ENCODE assay signal across 24 cellular contexts in genomic region chr4:7109169-7109568, GRCh38. TPM values are rescaled to one million over a fixed set of nuclear protein-coding genes. Genes with fewer than 3 reads are reported as not detected.
DNase-seq lines count a peak whose midpoint lies in the region; ATAC-seq and TF ChIP-seq lines count a peak whose summit lies in the region.
"Had no signal": no experiment of that assay in that cellular context is flagged by ENCODE, and none has a peak within 500 bp of the region (broad histone marks: within the 10 kb centered on the region; RNA-seq: fewer than 3 reads in every experiment).

No MANE protein-coding gene starts in this region.

- H4K91ac ChIP-seq in neuronal stem cell (ENCODE audit: low read depth, low read length, poor library complexity) = no peak overlapping the region

- H3K36me3 ChIP-seq in heart right ventricle = no peaks in the 10 kb centered on the region
- no peaks in the 10 kb centered on the region for H3K36me3 ChIP-seq in lower lobe of right lung
- no peaks in the 10 kb centered on the region for H3K36me3 ChIP-seq in neuronal stem cell (replicated peaks in 1 of 2; ENCODE audit: control insufficient read depth in 2 of 2, insufficient read depth in 2 of 2, low read length in 2 of 2)
- no peaks in the 10 kb centered on the region for H3K36me3 ChIP-seq in CD8-positive, alpha-beta T cell (ENCODE audit: insufficient read depth, low read length)
- H3K36me3 ChIP-seq: BE2C had no signal

- no peak overlapping the region for H3K4me2 ChIP-seq in neuronal stem cell (ENCODE audit: insufficient read depth, low read length, poor library complexity, severe bottlenecking)
- H3K4me2 ChIP-seq: A549; BLaER1 treated with 17β-estradiol and CSF1 and Interleukin-3, amounts not matched to agents 10 nM and 100 nM; GM23338 had no signal

- no peaks in the 10 kb centered on the region for H3K4me1 Mint-ChIP-seq in stimulated activated effector memory CD8-positive, alpha-beta T cell treated with anti-CD3 and anti-CD28 coated beads, Interleukin-12 subunit alpha, Interleukin-12 subunit beta, amount 100 ng/mL, for 72 hours
- H3K4me1 Mint-ChIP-seq in CD8-positive, alpha-beta T cell (ENCODE audit: low read depth) = no peaks in the 10 kb centered on the region
- H3K4me1 Mint-ChIP-seq: CD14-positive monocyte had no signal

- no peak overlapping the region for H2BK5ac ChIP-seq in neuronal stem cell (ENCODE audit: low read length)

- H4K8ac ChIP-seq in neuronal stem cell (ENCODE audit: low read depth, low read length) = no peak overlapping the region

- ATAC-seq in Right ventricle myocardium inferior (no peak), heart right ventricle (no peak), lower lobe of right lung (no peak), HG02759 (IDR thresholded peaks at IDR 0.05; ENCODE audit: unreplicated experiment) (no peak)
- no peak for ATAC-seq in stimulated activated effector memory CD8-positive, alpha-beta T cell treated with anti-CD3 and anti-CD28 coated beads, Interleukin-12 subunit alpha, Interleukin-12 subunit beta, amount 100 ng/mL, for 72 hours
- no peak for ATAC-seq in CD8-positive, alpha-beta T cell
- ATAC-seq: A549, GM23338, HCT116 had no signal

- no peaks in the 10 kb centered on the region for H3K9me3 Mint-ChIP-seq in stimulated activated effector memory CD8-positive, alpha-beta T cell treated with anti-CD3 and anti-CD28 coated beads, Interleukin-12 subunit alpha, Interleukin-12 subunit beta, amount 100 ng/mL, for 72 hours
- H3K9me3 Mint-ChIP-seq in CD8-positive, alpha-beta T cell = no peaks in the 10 kb centered on the region
- H3K9me3 Mint-ChIP-seq: CD4-positive, alpha-beta T cell; GM23338 had no signal

- no peak overlapping the region for H3K4me3 Mint-ChIP-seq in stimulated activated effector memory CD8-positive, alpha-beta T cell treated with anti-CD3 and anti-CD28 coated beads, Interleukin-12 subunit alpha, Interleukin-12 subunit beta, amount 100 ng/mL, for 72 hours
- H3K4me3 Mint-ChIP-seq in CD8-positive, alpha-beta T cell = no peak overlapping the region
- H3K4me3 Mint-ChIP-seq: CD14-positive monocyte; CD4-positive, alpha-beta T cell; GM23338; H9 had no signal

- H3K23ac ChIP-seq in neuronal stem cell (ENCODE audit: low read depth, low read length, poor library complexity) = no peak overlapping the region

- H3K4me3 ChIP-seq in heart right ventricle (no peak overlapping the region), lower lobe of right lung (no peak overlapping the region), neuronal stem cell (ENCODE audit: low read length in 2 of 2) (no peak overlapping the region)
- H3K4me3 ChIP-seq in CD8-positive, alpha-beta T cell (ENCODE audit: low read depth, low read length) = no peak overlapping the region
- H3K4me3 ChIP-seq: A549; BLaER1 treated with 17β-estradiol and CSF1 and Interleukin-3, amounts not matched to agents 10 nM and 100 nM; GM23338 had no signal

- H3K9ac ChIP-seq in neuronal stem cell (ENCODE audit: low read depth, low read length, poor library complexity) = no peak overlapping the region
- H3K9ac ChIP-seq: BLaER1 treated with 17β-estradiol and CSF1 and Interleukin-3, amounts not matched to agents 10 nM and 100 nM had no signal

- no peak overlapping the region for H2BK12ac ChIP-seq in neuronal stem cell (ENCODE audit: low read length)

- DNase-seq in Right ventricle myocardium inferior (ENCODE audit: missing footprints) (peak; percentile 37), heart right ventricle (no peak), lower lobe of right lung (peak; percentile 15), neuronal stem cell (ENCODE audit: low spot score) (no peak), NCI-H345 (lab: John Stamatoyannopoulos, UW) (no peak)
- no peak for DNase-seq in stimulated activated effector memory CD8-positive, alpha-beta T cell treated with anti-CD3 and anti-CD28 coated beads, Interleukin-12 subunit alpha, Interleukin-12 subunit beta, amount 100 ng/mL, for 72 hours (ENCODE audit: low spot score in 2 of 2)
- no peak for DNase-seq in CD8-positive, alpha-beta T cell
- DNase-seq: 8988T; ACHN; AML-193; BE2C; Calu3; CD4-positive, alpha-beta T cell; COR-L47; DMS53; DMS79 treated with DMSO at 0.1 percent for 48 hours; GF-D8; H9 had no signal

- CTCF ChIA-PET in CD8-positive, alpha-beta T cell (lab: Charles Lee) = no interaction called here

- intact Hi-C loops in Right ventricle myocardium inferior (cut with DNase I) (no loop called here), heart right ventricle (cut with DNase I) (loop anchor here in 2 of 10 donors (5.0 to 10.0 kb wide), 2 partner anchors 48 to 76 kb away; no protein-coding TSS in a partner anchor), lower lobe of right lung (cut with DNase I) (no loop called here)
- intact Hi-C loops in CD8-positive, alpha-beta T cell (cut with DNase I, micrococcal nuclease) = no loop called here

- H3K9me3 ChIP-seq in heart right ventricle (no peaks in the 10 kb centered on the region), lower lobe of right lung (no peaks in the 10 kb centered on the region), neuronal stem cell (replicated peaks in 1 of 2; ENCODE audit: control insufficient read depth in 2 of 2, insufficient read depth in 1 of 2, low read depth in 1 of 2, low read length in 2 of 2) (peaks cover 0 to 5% of the 10 kb centered on the region in 2 donors)
- H3K9me3 ChIP-seq in CD8-positive, alpha-beta T cell (ENCODE audit: low read length) = no peaks in the 10 kb centered on the region
- H3K9me3 ChIP-seq: A549, BE2C had no signal

- H2AFZ ChIP-seq in neuronal stem cell (ENCODE audit: low read length) = no peak overlapping the region
- H2AFZ ChIP-seq: GM23338 had no signal

- TF ChIP-seq CTCF in heart right ventricle (IDR thresholded peaks at IDR 0.05) (no peak), lower lobe of right lung (IDR thresholded peaks at IDR 0.05) (no peak)
- no peak for TF ChIP-seq CTCF in CD8-positive, alpha-beta T cell (IDR thresholded peaks at IDR 0.05)

- H3K4me1 ChIP-seq in heart right ventricle (peaks cover 0 to 2% (median under 1%) of the 10 kb centered on the region in 9 donors), lower lobe of right lung (peaks cover under 1% of the 10 kb centered on the region), neuronal stem cell (ENCODE audit: control insufficient read depth in 2 of 2, insufficient read depth in 1 of 2, low read depth in 1 of 2, low read length in 2 of 2) (peaks cover 0 to under 1% of the 10 kb centered on the region in 2 donors)
- H3K4me1 ChIP-seq in CD8-positive, alpha-beta T cell (ENCODE audit: insufficient read depth, low read length) = no peaks in the 10 kb centered on the region
- H3K4me1 ChIP-seq: A549, BE2C had no signal

- H3K18ac ChIP-seq in neuronal stem cell (ENCODE audit: low read length) = no peak overlapping the region

- H3K4ac ChIP-seq in neuronal stem cell (ENCODE audit: low read length) = no peak overlapping the region

- peaks cover 3% of the 10 kb centered on the region for H3K27me3 Mint-ChIP-seq in CD8-positive, alpha-beta T cell (ENCODE audit: low read depth)
- H3K27me3 Mint-ChIP-seq: CD4-positive, alpha-beta T cell had no signal

- no peak overlapping the region for H3K27ac ChIP-seq in heart right ventricle
- H3K27ac ChIP-seq in lower lobe of right lung = no peak overlapping the region
- H3K27ac ChIP-seq in neuronal stem cell (replicated peaks; ENCODE audit: low read length) = no peak overlapping the region
- H3K27ac ChIP-seq in CD8-positive, alpha-beta T cell (ENCODE audit: low read depth, low read length) = no peak overlapping the region
- H3K27ac ChIP-seq: A549; BLaER1 treated with 17β-estradiol and CSF1 and Interleukin-3, amounts not matched to agents 10 nM and 100 nM had no signal

- no peak overlapping the region for H2BK120ac ChIP-seq in neuronal stem cell (ENCODE audit: low read depth, low read length)

- H3K79me1 ChIP-seq in neuronal stem cell (ENCODE audit: low read depth, low read length) = no peaks in the 10 kb centered on the region

- H3K14ac ChIP-seq in neuronal stem cell (ENCODE audit: low read length) = peak overlapping the region; percentile 47

- H2BK15ac ChIP-seq in neuronal stem cell (ENCODE audit: low read length) = no peak overlapping the region

- H3K27me3 ChIP-seq in heart right ventricle (no peaks in the 10 kb centered on the region), lower lobe of right lung (ENCODE audit: low read depth) (no peaks in the 10 kb centered on the region), neuronal stem cell (ENCODE audit: control insufficient read depth in 3 of 3, insufficient read depth in 3 of 3, low read depth in 1 of 3, low read length in 3 of 3) (peaks cover 0 to 9% (median under 1%) of the 10 kb centered on the region in 3 experiments)
- H3K27me3 ChIP-seq in CD8-positive, alpha-beta T cell (ENCODE audit: insufficient read depth, low read length) = no peaks in the 10 kb centered on the region
- H3K27me3 ChIP-seq: BE2C; BLaER1 treated with 17β-estradiol and CSF1 and Interleukin-3, amounts not matched to agents 10 nM and 100 nM had no signal

- 82 to 91% methylated on average over 4 of the region's 4 CpGs for WGBS in heart right ventricle, 2 donors
- WGBS in neuronal stem cell (ENCODE audit: extremely low coverage in 2 of 2, insufficient read length in 2 of 2, insufficient replicate concordance in 1 of 2), 2 donors = no CpG with 5 or more reads among the region's 4 CpGs

- peak overlapping the region; percentile 61 for H3K27ac Mint-ChIP-seq in stimulated activated effector memory CD8-positive, alpha-beta T cell treated with anti-CD3 and anti-CD28 coated beads, Interleukin-12 subunit alpha, Interleukin-12 subunit beta, amount 100 ng/mL, for 72 hours
- H3K27ac Mint-ChIP-seq in CD8-positive, alpha-beta T cell = no peak overlapping the region
- H3K27ac Mint-ChIP-seq: CD14-positive monocyte; CD4-positive, alpha-beta T cell; GM23338; H9 had no signal

- POLR2A ChIA-PET in CD8-positive, alpha-beta T cell (lab: Charles Lee) = no interaction called here

- peak overlapping the region; percentile 50 for H2AK5ac ChIP-seq in neuronal stem cell (ENCODE audit: low read depth, low read length)

- no peaks in the 10 kb centered on the region for H3K36me3 Mint-ChIP-seq in stimulated activated effector memory CD8-positive, alpha-beta T cell treated with anti-CD3 and anti-CD28 coated beads, Interleukin-12 subunit alpha, Interleukin-12 subunit beta, amount 100 ng/mL, for 72 hours
- no peaks in the 10 kb centered on the region for H3K36me3 Mint-ChIP-seq in CD8-positive, alpha-beta T cell
- H3K36me3 Mint-ChIP-seq: CD14-positive monocyte had no signal

RNA-seq across cellular contexts. Expression of gene GRPEL1, which starts 41.3 kb away (rescaled TPM):
- total RNA-seq in Right ventricle myocardium inferior (61.5 TPM), heart right ventricle (10 to 100 TPM; 50.8 to 83.3 (median 55.8) TPM), lower lobe of right lung (25.7 TPM)
- 10 to 100 TPM; 38.7 to 71.6 TPM for polyA plus RNA-seq in heart right ventricle
- 10.3 TPM for polyA plus RNA-seq in neuronal stem cell (2013, experiment 1 of 2)
- 9.4 TPM for polyA plus RNA-seq in neuronal stem cell (2013, experiment 2 of 2)
- total RNA-seq in CD8-positive, alpha-beta T cell = 10 to 100 TPM; 61.1 to 61.5 TPM

Comparison
In these comparisons a context has a peak if more than half of its experiments do, and no peak if none do; other contexts are left out.
1. DNase-seq: peak in Right ventricle myocardium inferior (single experiment) and lower lobe of right lung (single experiment); none in heart right ventricle (0 of 2), neuronal stem cell (single experiment), stimulated activated effector memory CD8-positive, alpha-beta T cell treated with anti-CD3 and anti-CD28 coated beads, Interleukin-12 subunit alpha, Interleukin-12 subunit beta, amount 100 ng/mL, for 72 hours (0 of 2), CD8-positive, alpha-beta T cell (0 of 7) and NCI-H345 (single experiment).